Comparison of ENCODE assay signal across 10 cellular contexts in genomic region chr12:6779667-6780459, GRCh38. TPM values are rescaled to one million over a fixed set of nuclear protein-coding genes. Genes with fewer than 3 reads are reported as not detected.
DNase-seq lines count a peak whose midpoint lies in the region; ATAC-seq, FAIRE-seq and TF ChIP-seq lines count a peak whose summit lies in the region.
"Had no signal": no experiment of that assay in that cellular context is flagged by ENCODE, and none has a peak within 500 bp of the region (broad histone marks: within the 10 kb centered on the region; RNA-seq: fewer than 3 reads in every experiment).

No MANE protein-coding gene starts in this region.

- H3K27ac Mint-ChIP-seq in CD4-positive, alpha-beta memory T cell = peak overlapping the region in 6 of 7 donors; percentile 42 to 94 (median 71)
- peak overlapping the region; percentile 63 to 88 (median 76) for H3K27ac Mint-ChIP-seq in nephron

- no peak overlapping the region; a peak in 1 of 4 replicates for H3K9ac ChIP-seq in K562 (ENCODE audit: insufficient read depth in 1 of 2, low read depth in 2 of 2, low read length in 2 of 2)

- WGBS in K562 (ENCODE audit: insufficient coverage, low coverage, missing lambda C conversion rate) = 66% methylated on average over 6 of the region's 8 CpGs
- WGBS in thyroid gland, 2 donors = 87 to 89% methylated on average over 8 of the region's 8 CpGs

- H2AFZ ChIP-seq in PC-9 = no peak overlapping the region
- H2AFZ ChIP-seq in K562 (ENCODE audit: low read depth, low read length) = 0 out of 2 replicates have a peak overlapping the region, but pooled peaks have one; percentile 95

- TF ChIP-seq EP300 in K562 (IDR thresholded peaks at IDR 0.05; ENCODE audit: low read length) = no peak

- no peak for ATAC-seq in K562
- ATAC-seq in HG02623 (IDR thresholded peaks at IDR 0.05; ENCODE audit: unreplicated experiment) = no peak
- no peak for ATAC-seq in GM21723 (IDR thresholded peaks at IDR 0.05; ENCODE audit: unreplicated experiment)
- ATAC-seq in GM18873 (IDR thresholded peaks at IDR 0.05; ENCODE audit: low FRiP score, unreplicated experiment) = no peak

- no peaks in the 10 kb centered on the region for H3K9me3 ChIP-seq in CD4-positive, alpha-beta memory T cell (ENCODE audit: control insufficient read depth in 1 of 2, low read length in 2 of 2)
- no peaks in the 10 kb centered on the region for H3K9me3 ChIP-seq in PC-9 (ENCODE audit: insufficient read depth, low read depth)
- H3K9me3 ChIP-seq in K562 (replicated peaks; ENCODE audit: control insufficient read depth, insufficient read depth, low read depth, low read length) = no peaks in the 10 kb centered on the region
- H3K9me3 ChIP-seq in thyroid gland = no peaks in the 10 kb centered on the region

- BruUV-seq in PC-9 (replicated peaks; lab: Mats Ljungman, UMichigan) = TSS peak; percentile 3
- BruUV-seq in K562 (replicated peaks; lab: Mats Ljungman, UMichigan) = no TSS peak

- H3K79me2 ChIP-seq in PC-9 (ENCODE audit: low read depth) = no peaks in the 10 kb centered on the region
- H3K79me2 ChIP-seq in K562 (ENCODE audit: control insufficient read depth, insufficient read depth, low read length) = no peaks in the 10 kb centered on the region

- POLR2A ChIA-PET in CD4-positive, alpha-beta memory T cell (lab: Charles Lee; ENCODE audit: partially characterized antibody) = interaction anchor here (1.1 to 5.2 kb wide), 5 partner anchors 9 to 27 kb away, joined by 3 to 26 read pairs (median 10); partner anchors contain the start of genes CD4, MLF2 and PTMS
- POLR2A ChIA-PET in PC-9 (lab: Charles Lee; ENCODE audit: unreplicated experiment) (no interaction called here), K562 (lab: Yijun Ruan, JAX) (interaction anchor here (1.2 kb wide), 1 partner anchor 27 kb away, joined by 3 read pairs; the partner anchor contains the start of gene MLF2)

- FAIRE-seq in K562 (lab: Jason Lieb, UNC) = no peak

- intact Hi-C loops in CD4-positive, alpha-beta memory T cell (cut with micrococcal nuclease) = loop anchor here (1.0 to 10.0 kb wide), 6 partner anchors 27 to 355 kb away; partner anchors contain the start of gene MLF2
- intact Hi-C loops in PC-9 (cut with micrococcal nuclease; ENCODE audit: unreplicated experiment) (loop anchor here (1.0 to 2.0 kb wide), 6 partner anchors 27 to 357 kb away; partner anchors contain the start of gene MLF2), K562 (cut with micrococcal nuclease) (loop anchor here (1.0 to 5.0 kb wide), 4 partner anchors 27 to 163 kb away; partner anchors contain the start of genes MLF2 and P3H3), thyroid gland (cut with DNase I) (loop anchor here (2.0 to 5.0 kb wide), 3 partner anchors 25 to 163 kb away; no protein-coding TSS in a partner anchor)

- no peak for TF ChIP-seq CTCF in PC-9 (conservative IDR thresholded peaks at IDR 0.05)
- TF ChIP-seq CTCF in K562 (IDR thresholded peaks at IDR 0.05 in 2 of 3, conservative IDR thresholded peaks at IDR 0.05 in 1 of 3; ENCODE audit: insufficient read depth in 2 of 3, low read depth in 1 of 3, low read length in 3 of 3) = no peak
- no peak for TF ChIP-seq CTCF in nephron (IDR thresholded peaks at IDR 0.05; ENCODE audit: unreplicated experiment in 3 of 3)
- no peak for TF ChIP-seq CTCF in thyroid gland (IDR thresholded peaks at IDR 0.05)

- H3K9me2 ChIP-seq in PC-9 (ENCODE audit: insufficient read depth) = no peaks in the 10 kb centered on the region

- peak overlapping the region in 1 of 8 donors; percentile 39 for H3K4me3 Mint-ChIP-seq in CD4-positive, alpha-beta memory T cell
- H3K4me3 Mint-ChIP-seq in nephron = no peak overlapping the region

- no peaks in the 10 kb centered on the region for H4K20me1 ChIP-seq in PC-9 (ENCODE audit: insufficient read depth)
- H4K20me1 ChIP-seq in K562 (replicated peaks; ENCODE audit: control insufficient read depth, insufficient read depth, low read length) = no peaks in the 10 kb centered on the region

- no peak overlapping the region for H3K4me3 ChIP-seq in CD4-positive, alpha-beta memory T cell (ENCODE audit: low read length in 2 of 2)
- H3K4me3 ChIP-seq in PC-9 (no peak overlapping the region), K562 (no peak overlapping the region), thyroid gland (replicated peaks in 1 of 3) (no peak overlapping the region)

- H3K9me3 Mint-ChIP-seq in CD4-positive, alpha-beta memory T cell = peaks cover 0 to 3% (median 0%) of the 10 kb centered on the region in 8 donors
- no peaks in the 10 kb centered on the region for H3K9me3 Mint-ChIP-seq in nephron
- H3K9me3 Mint-ChIP-seq: CD8-positive, alpha-beta T cell had no signal

- H3K4me1 Mint-ChIP-seq in CD4-positive, alpha-beta memory T cell = peaks cover 18 to 67% (median 41%) of the 10 kb centered on the region in 4 donors
- H3K4me1 Mint-ChIP-seq in nephron = peaks cover 28% of the 10 kb centered on the region

- no peak for TF ChIP-seq RAD21 in K562 (CRISPR knock-in tag; conservative IDR thresholded peaks at IDR 0.05 in 1 of 2, IDR thresholded peaks at IDR 0.05 in 1 of 2)

- in situ Hi-C loops in K562 (cut with MboI) = no loop called here

- H3K27ac ChIP-seq in CD4-positive, alpha-beta memory T cell (ENCODE audit: low read depth, low read length) = no peak overlapping the region
- H3K27ac ChIP-seq in PC-9 = no peak overlapping the region
- no peak overlapping the region for H3K27ac ChIP-seq in K562 (ENCODE audit: extremely low read depth, low read depth, low read length)
- no peak overlapping the region for H3K27ac ChIP-seq in thyroid gland

- no peak for DNase-seq in CD4-positive, alpha-beta memory T cell
- DNase-seq in PC-9 (no peak), K562 (ENCODE audit: extremely low read depth in 1 of 4, low spot score in 3 of 4) (no peak), thyroid gland (no peak)
- DNase-seq: CD8-positive, alpha-beta T cell; right cardiac atrium had no signal

- H3K4me2 ChIP-seq in PC-9 (no peak overlapping the region), K562 (ENCODE audit: insufficient read depth, low read length) (no peak overlapping the region)

- H3K9me1 ChIP-seq in K562 (ENCODE audit: control insufficient read depth, insufficient read depth, low read length) = no peaks in the 10 kb centered on the region

- H3K27me3 ChIP-seq in CD4-positive, alpha-beta memory T cell (ENCODE audit: insufficient read depth, low read length) = no peaks in the 10 kb centered on the region
- no peaks in the 10 kb centered on the region for H3K27me3 ChIP-seq in PC-9 (ENCODE audit: insufficient read depth, low read depth)
- H3K27me3 ChIP-seq in K562 (ENCODE audit: control insufficient read depth in 2 of 2, insufficient read depth in 2 of 2, low read length in 2 of 2) = no peaks in the 10 kb centered on the region
- H3K27me3 ChIP-seq in thyroid gland = no peaks in the 10 kb centered on the region

- H3K27me3 Mint-ChIP-seq in CD4-positive, alpha-beta memory T cell = peaks cover 2 to 13% of the 10 kb centered on the region in 2 donors
- peaks cover 9% of the 10 kb centered on the region for H3K27me3 Mint-ChIP-seq in nephron (ENCODE audit: low read depth)

- H3F3A ChIP-seq in PC-9 (ENCODE audit: insufficient read depth, low read depth) = peaks cover 7% of the 10 kb centered on the region; the same call in 1 of the 2 replicates

- H3K4me1 ChIP-seq in CD4-positive, alpha-beta memory T cell (ENCODE audit: insufficient read depth, low read length) = peaks cover 28% of the 10 kb centered on the region
- no peaks in the 10 kb centered on the region for H3K4me1 ChIP-seq in PC-9 (replicated peaks; ENCODE audit: insufficient read depth)
- peaks cover 5 to 18% of the 10 kb centered on the region in 2 experiments; a peak in 4 of 5 replicates for H3K4me1 ChIP-seq in K562 (replicated peaks in 1 of 2; ENCODE audit: control insufficient read depth in 2 of 2, insufficient read depth in 2 of 2, low read length in 2 of 2)
- H3K4me1 ChIP-seq in thyroid gland = peaks cover 6 to 7% of the 10 kb centered on the region in 2 donors

- no peaks in the 10 kb centered on the region for H3K36me3 ChIP-seq in CD4-positive, alpha-beta memory T cell (ENCODE audit: insufficient read depth, low read length)
- no peaks in the 10 kb centered on the region for H3K36me3 ChIP-seq in PC-9 (ENCODE audit: low read depth)
- H3K36me3 ChIP-seq in K562 (ENCODE audit: control insufficient read depth, insufficient read depth, low read length) = no peaks in the 10 kb centered on the region
- H3K36me3 ChIP-seq in thyroid gland = no peaks in the 10 kb centered on the region

- peaks cover 0 to 3% of the 10 kb centered on the region in 2 donors for H3K36me3 Mint-ChIP-seq in CD4-positive, alpha-beta memory T cell
- H3K36me3 Mint-ChIP-seq in nephron (ENCODE audit: low read depth) = peaks cover 18% of the 10 kb centered on the region

- TF ChIP-seq POLR2A in K562 (conservative IDR thresholded peaks at IDR 0.05) (no peak), thyroid gland (IDR thresholded peaks at IDR 0.05) (no peak)

- CTCF ChIA-PET in CD4-positive, alpha-beta memory T cell (lab: Charles Lee; ENCODE audit: partially characterized antibody) = interaction anchor here (0.6 to 28.3 kb wide), 21 partner anchors 8 to 334 kb away, joined by 3 to 343 read pairs (median 5); partner anchors contain the start of genes CD4, COPS7A, GPR162 and LAG3
- CTCF ChIA-PET in PC-9 (lab: Charles Lee) (interaction anchor here (0.5 to 1.1 kb wide), 4 partner anchors 27 to 86 kb away, joined by 3 to 6 read pairs (median 4); partner anchors contain the start of gene MLF2), K562 (lab: Yijun Ruan, JAX; ENCODE audit: low intra/inter-chr PET ratio) (interaction anchor here (0.6 to 2.5 kb wide), 4 partner anchors 13 to 64 kb away, joined by 3 to 24 read pairs (median 6); partner anchors contain the start of gene MLF2)

RNA-seq across cellular contexts. Expression of gene LAG3, which starts 7.5 kb away (rescaled TPM):
- 1 to 10 TPM; 2.4 to 3.8 TPM for total RNA-seq in CD4-positive, alpha-beta memory T cell
- 1 to 10 TPM; 4.9 to 8.3 TPM for polyA plus RNA-seq in CD4-positive, alpha-beta memory T cell
- total RNA-seq in PC-9 (2021) (9.4 and 10.5 TPM in 2 replicates), K562 (2014; rRNA removed) (0.09 TPM in 1 of 2 replicates, not detected in the other), K562 (2014; rRNA removed; fragmentation: Illumina TruSeq; extraction: Trizol) (0.22 TPM in 1 of 2 replicates, not detected in the other), K562 (2015; rRNA removed; fragmentation: Illumina TruSeq; extraction: Trizol) (0.08 and 0.18 TPM in 2 replicates), K562 (2021) (0.60 and 0.66 TPM in 2 replicates), thyroid gland (under 1 TPM in 1 of 4 donors, not detected in 3; 0.13 TPM)
- 0.97 and 5.8 TPM in 2 replicates for total RNA-seq in K562 (2011; cell fraction: chromatin; rRNA removed; ENCODE audit: low replicate concordance)
- total RNA-seq in K562 (2011; cell fraction: nucleolus; rRNA removed) = 2.1 and 2.2 TPM in 2 replicates
- 2.3 and 2.7 TPM in 2 replicates for total RNA-seq in K562 (2011; cell fraction: nucleoplasm; rRNA removed)
- polyA plus RNA-seq in K562 (2011; rRNA removed) (0.10 and 0.19 TPM in 2 replicates), K562 (2014; fragmentation: Illumina TruSeq; extraction: Trizol) (0.09 and 0.22 TPM in 2 replicates), K562 (2014; fragmentation: Nextera tagmentation; extraction: Ambion mirVana) (under 1 TPM in 1 of 2 experiments, not detected in 1; 0.07 TPM), K562 (2014; rRNA removed) (0.07 and 0.74 TPM in 2 replicates)
- polyA plus RNA-seq in K562 (2011; cell fraction: cytosol; rRNA removed) = 0.06 and 0.07 TPM in 2 replicates
- 1.2 and 2.7 TPM in 2 replicates for polyA plus RNA-seq in K562 (2011; cell fraction: nucleus; rRNA removed)
- polyA plus RNA-seq in K562 (2012) = 0.27 and 0.53 TPM in 2 replicates
- not detected in 2 replicates for polyA minus RNA-seq in K562 (2011; rRNA and poly(A)+ RNA removed)
- polyA minus RNA-seq in K562 (2011; cell fraction: cytosol; rRNA and poly(A)+ RNA removed) = not detected in 2 replicates
- 0.27 and 0.44 TPM in 2 replicates for polyA minus RNA-seq in K562 (2011; cell fraction: nucleus; rRNA and poly(A)+ RNA removed)

RNA-seq across cellular contexts. Expression of gene CD4, which starts 9.5 kb away (rescaled TPM):
- 100 to 1,000 TPM; 285 to 291 TPM for total RNA-seq in CD4-positive, alpha-beta memory T cell
- polyA plus RNA-seq in CD4-positive, alpha-beta memory T cell = 100 to 1,000 TPM; 251 to 456 TPM
- total RNA-seq in PC-9 (2021) (1.0 and 3.2 TPM in 2 replicates), K562 (2014; rRNA removed) (not detected in 2 replicates), K562 (2014; rRNA removed; fragmentation: Illumina TruSeq; extraction: Trizol) (not detected in 2 replicates), K562 (2015; rRNA removed; fragmentation: Illumina TruSeq; extraction: Trizol) (0.07 and 0.08 TPM in 2 replicates), K562 (2021) (0.27 and 0.31 TPM in 2 replicates), thyroid gland (1 to 10 TPM; 3.5 to 8.1 (median 3.9) TPM)
- total RNA-seq in K562 (2011; cell fraction: chromatin; rRNA removed; ENCODE audit: low replicate concordance) = not detected in 2 replicates
- total RNA-seq in K562 (2011; cell fraction: nucleolus; rRNA removed) = not detected in 2 replicates
- total RNA-seq in K562 (2011; cell fraction: nucleoplasm; rRNA removed) = not detected in 2 replicates
- polyA plus RNA-seq in K562 (2011; rRNA removed) (0.04 TPM in 1 of 2 replicates, not detected in the other), K562 (2014; fragmentation: Illumina TruSeq; extraction: Trizol) (0.06 and 0.10 TPM in 2 replicates), K562 (2014; fragmentation: Nextera tagmentation; extraction: Ambion mirVana) (under 1 TPM in 1 of 2 experiments, not detected in 1; 0.06 TPM), K562 (2014; rRNA removed) (0.11 TPM in 1 of 2 replicates, not detected in the other)
- polyA plus RNA-seq in K562 (2011; cell fraction: cytosol; rRNA removed) = 0.01 TPM in 1 of 2 replicates, not detected in the other
- 0.06 TPM in 1 of 2 replicates, not detected in the other for polyA plus RNA-seq in K562 (2011; cell fraction: nucleus; rRNA removed)
- 0.22 and 0.29 TPM in 2 replicates for polyA plus RNA-seq in K562 (2012)
- not detected in 2 replicates for polyA minus RNA-seq in K562 (2011; rRNA and poly(A)+ RNA removed)
- not detected in 2 replicates for polyA minus RNA-seq in K562 (2011; cell fraction: cytosol; rRNA and poly(A)+ RNA removed)
- not detected in 2 replicates for polyA minus RNA-seq in K562 (2011; cell fraction: nucleus; rRNA and poly(A)+ RNA removed)

RNA-seq across cellular contexts. Expression of gene PTMS, which starts 13.7 kb away (rescaled TPM):
- 1 to 10 TPM; 2.0 to 2.9 TPM for total RNA-seq in CD4-positive, alpha-beta memory T cell
- 1 to 10 TPM; 1.3 to 3.6 TPM for polyA plus RNA-seq in CD4-positive, alpha-beta memory T cell
- 633 and 910 TPM in 2 replicates for total RNA-seq in PC-9 (2021)
- 29.6 and 36.7 TPM in 2 replicates for total RNA-seq in K562 (2011; cell fraction: chromatin; rRNA removed; ENCODE audit: low replicate concordance)
- total RNA-seq in K562 (2011; cell fraction: nucleolus; rRNA removed) = 32.1 and 32.4 TPM in 2 replicates
- total RNA-seq in K562 (2011; cell fraction: nucleoplasm; rRNA removed) = 48.1 and 64.1 TPM in 2 replicates
- total RNA-seq in K562 (2014; rRNA removed) = 78.5 and 91.4 TPM in 2 replicates
- total RNA-seq in K562 (2014; rRNA removed; fragmentation: Illumina TruSeq; extraction: Trizol) = 73.6 and 84.1 TPM in 2 replicates
- 97.7 and 108 TPM in 2 replicates for total RNA-seq in K562 (2015; rRNA removed; fragmentation: Illumina TruSeq; extraction: Trizol)
- total RNA-seq in K562 (2021) = 277 and 287 TPM in 2 replicates
- 64.1 and 92.5 TPM in 2 replicates for polyA plus RNA-seq in K562 (2011; rRNA removed)
- polyA plus RNA-seq in K562 (2011; cell fraction: cytosol; rRNA removed) = 255 TPM in 2 replicates
- polyA plus RNA-seq in K562 (2011; cell fraction: nucleus; rRNA removed) = 81.6 and 109 TPM in 2 replicates
- 220 and 306 TPM in 2 replicates for polyA plus RNA-seq in K562 (2012)
- 282 and 386 TPM in 2 replicates for polyA plus RNA-seq in K562 (2014; fragmentation: Illumina TruSeq; extraction: Trizol)
- 1 to 10 TPM; 5.1 to 5.2 TPM for polyA plus RNA-seq in K562 (2014; fragmentation: Nextera tagmentation; extraction: Ambion mirVana)
- 187 and 235 TPM in 2 replicates for polyA plus RNA-seq in K562 (2014; rRNA removed)
- 29.8 TPM in 2 replicates for polyA minus RNA-seq in K562 (2011; rRNA and poly(A)+ RNA removed)
- polyA minus RNA-seq in K562 (2011; cell fraction: cytosol; rRNA and poly(A)+ RNA removed) = 52.4 and 55.3 TPM in 2 replicates
- 11.6 and 12.6 TPM in 2 replicates for polyA minus RNA-seq in K562 (2011; cell fraction: nucleus; rRNA and poly(A)+ RNA removed)
- 100 to 1,000 TPM in 2 of 4 donors, 10 to 100 TPM in 2; 60.0 to 186 (median 103) TPM for total RNA-seq in thyroid gland

RNA-seq across cellular contexts. Expression of gene MLF2, which starts 26.9 kb away (rescaled TPM):
- 10 to 100 TPM; 79.8 to 80.3 TPM for total RNA-seq in CD4-positive, alpha-beta memory T cell
- polyA plus RNA-seq in CD4-positive, alpha-beta memory T cell = 100 to 1,000 TPM; 111 to 130 TPM
- 349 and 379 TPM in 2 replicates for total RNA-seq in PC-9 (2021)
- 108 and 217 TPM in 2 replicates for total RNA-seq in K562 (2011; cell fraction: chromatin; rRNA removed; ENCODE audit: low replicate concordance)
- 142 and 144 TPM in 2 replicates for total RNA-seq in K562 (2011; cell fraction: nucleolus; rRNA removed)
- 131 and 132 TPM in 2 replicates for total RNA-seq in K562 (2011; cell fraction: nucleoplasm; rRNA removed)
- total RNA-seq in K562 (2014; rRNA removed) = 146 and 161 TPM in 2 replicates
- 58.3 and 60.3 TPM in 2 replicates for total RNA-seq in K562 (2014; rRNA removed; fragmentation: Illumina TruSeq; extraction: Trizol)
- total RNA-seq in K562 (2015; rRNA removed; fragmentation: Illumina TruSeq; extraction: Trizol) = 94.6 and 99.2 TPM in 2 replicates
- 149 and 167 TPM in 2 replicates for total RNA-seq in K562 (2021)
- polyA plus RNA-seq in K562 (2011; rRNA removed) = 190 and 209 TPM in 2 replicates
- polyA plus RNA-seq in K562 (2011; cell fraction: cytosol; rRNA removed) = 349 and 372 TPM in 2 replicates
- polyA plus RNA-seq in K562 (2011; cell fraction: nucleus; rRNA removed) = 190 and 315 TPM in 2 replicates
- 145 and 148 TPM in 2 replicates for polyA plus RNA-seq in K562 (2012)
- polyA plus RNA-seq in K562 (2014; fragmentation: Illumina TruSeq; extraction: Trizol) = 138 and 139 TPM in 2 replicates
- polyA plus RNA-seq in K562 (2014; fragmentation: Nextera tagmentation; extraction: Ambion mirVana) = 10 to 100 TPM; 11.4 to 15.6 TPM
- polyA plus RNA-seq in K562 (2014; rRNA removed) = 186 and 187 TPM in 2 replicates
- 133 and 137 TPM in 2 replicates for polyA minus RNA-seq in K562 (2011; rRNA and poly(A)+ RNA removed)
- polyA minus RNA-seq in K562 (2011; cell fraction: cytosol; rRNA and poly(A)+ RNA removed) = 56.6 and 66.3 TPM in 2 replicates
- 49.0 and 76.3 TPM in 2 replicates for polyA minus RNA-seq in K562 (2011; cell fraction: nucleus; rRNA and poly(A)+ RNA removed)
- 100 to 1,000 TPM; 110 to 253 (median 196) TPM for total RNA-seq in thyroid gland

RNA-seq across cellular contexts. Expression of gene GPR162, which starts 41.8 kb away (rescaled TPM):
- total RNA-seq in CD4-positive, alpha-beta memory T cell = under 1 TPM in 1 of 2 experiments, not detected in 1; 0.32 TPM
- polyA plus RNA-seq in CD4-positive, alpha-beta memory T cell = not detected
- total RNA-seq in PC-9 (2021) (2.4 and 3.8 TPM in 2 replicates), K562 (2014; rRNA removed) (1.1 and 1.7 TPM in 2 replicates), K562 (2014; rRNA removed; fragmentation: Illumina TruSeq; extraction: Trizol) (0.35 and 0.65 TPM in 2 replicates), K562 (2015; rRNA removed; fragmentation: Illumina TruSeq; extraction: Trizol) (0.65 and 1.1 TPM in 2 replicates), K562 (2021) (1.4 and 1.7 TPM in 2 replicates), thyroid gland (1 to 10 TPM in 1 of 4 donors, under 1 TPM in 3; 0.34 to 1.1 (median 0.56) TPM)
- total RNA-seq in K562 (2011; cell fraction: chromatin; rRNA removed; ENCODE audit: low replicate concordance) = 1.5 and 4.5 TPM in 2 replicates
- 2.9 and 5.0 TPM in 2 replicates for total RNA-seq in K562 (2011; cell fraction: nucleolus; rRNA removed)
- 1.9 and 2.9 TPM in 2 replicates for total RNA-seq in K562 (2011; cell fraction: nucleoplasm; rRNA removed)
- polyA plus RNA-seq in K562 (2011; rRNA removed) (1.0 and 2.7 TPM in 2 replicates), K562 (2014; fragmentation: Illumina TruSeq; extraction: Trizol) (1.1 and 1.7 TPM in 2 replicates), K562 (2014; fragmentation: Nextera tagmentation; extraction: Ambion mirVana) (not detected), K562 (2014; rRNA removed) (1.8 and 2.8 TPM in 2 replicates)
- 1.8 and 2.4 TPM in 2 replicates for polyA plus RNA-seq in K562 (2011; cell fraction: cytosol; rRNA removed)
- 10.2 and 20.1 TPM in 2 replicates for polyA plus RNA-seq in K562 (2011; cell fraction: nucleus; rRNA removed)
- 1.6 and 2.0 TPM in 2 replicates for polyA plus RNA-seq in K562 (2012)
- 0.42 and 0.87 TPM in 2 replicates for polyA minus RNA-seq in K562 (2011; rRNA and poly(A)+ RNA removed)
- 1.9 and 2.2 TPM in 2 replicates for polyA minus RNA-seq in K562 (2011; cell fraction: cytosol; rRNA and poly(A)+ RNA removed)
- polyA minus RNA-seq in K562 (2011; cell fraction: nucleus; rRNA and poly(A)+ RNA removed) = 0.67 and 2.7 TPM in 2 replicates
- total RNA-seq: CD8-positive, alpha-beta T cell had no signal

Comparison
In these comparisons a context has a peak if more than half of its experiments do, and no peak if none do; other contexts are left out.
1. RNA of gene CD4, which starts 9.5 kb away (total RNA-seq): 285 to 291 TPM in CD4-positive, alpha-beta memory T cell; 3.5 to 8.1 TPM in thyroid gland, 1.0 to 3.2 TPM in PC-9 and 0.07 to 0.31 TPM in K562; every median in the first group is over 10 times any median in the second.
2. RNA of gene PTMS, which starts 13.7 kb away (total RNA-seq): 633 to 910 TPM in PC-9, 60.0 to 186 TPM in thyroid gland and 29.6 to 287 TPM in K562; 2.0 to 2.9 TPM in CD4-positive, alpha-beta memory T cell; every median in the first group is over 4 times any median in the second.